1 cellular context compared by ENCODE assay signal in genomic region chr13:51584731-51585191, GRCh38.
TF ChIP-seq lines count a peak whose summit lies in the region.

No MANE protein-coding gene starts in this region.

TF ChIP-seq in HepG2, 621 proteins besides CTCF, POLR2A, EP300 and RAD21 (continued from another document and continues in another):
- TF ChIP-seq, protein P1, sequence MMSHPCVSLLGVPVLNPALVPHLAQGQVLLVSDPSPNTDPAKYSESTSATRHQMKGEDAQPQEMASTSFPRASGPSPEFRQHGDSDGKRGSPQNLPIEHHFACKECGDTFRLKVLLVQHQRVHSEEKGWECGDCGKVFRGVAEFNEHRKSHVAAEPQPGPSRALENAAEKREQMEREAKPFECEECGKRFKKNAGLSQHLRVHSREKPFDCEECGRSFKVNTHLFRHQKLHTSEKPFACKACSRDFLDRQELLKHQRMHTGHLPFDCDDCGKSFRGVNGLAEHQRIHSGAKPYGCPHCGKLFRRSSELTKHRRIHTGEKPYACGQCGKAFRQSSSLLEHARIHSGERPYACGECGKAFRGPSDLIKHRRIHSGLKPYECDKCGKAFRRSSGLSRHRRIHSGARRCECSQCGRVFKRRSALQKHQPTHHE (CRISPR knock-in tag; IDR thresholded peaks at IDR 0.05; ENCODE audit: borderline replicate concordance), result no peak; the same call in 1 of the 2 replicates
- TF ChIP-seq, protein P2, sequence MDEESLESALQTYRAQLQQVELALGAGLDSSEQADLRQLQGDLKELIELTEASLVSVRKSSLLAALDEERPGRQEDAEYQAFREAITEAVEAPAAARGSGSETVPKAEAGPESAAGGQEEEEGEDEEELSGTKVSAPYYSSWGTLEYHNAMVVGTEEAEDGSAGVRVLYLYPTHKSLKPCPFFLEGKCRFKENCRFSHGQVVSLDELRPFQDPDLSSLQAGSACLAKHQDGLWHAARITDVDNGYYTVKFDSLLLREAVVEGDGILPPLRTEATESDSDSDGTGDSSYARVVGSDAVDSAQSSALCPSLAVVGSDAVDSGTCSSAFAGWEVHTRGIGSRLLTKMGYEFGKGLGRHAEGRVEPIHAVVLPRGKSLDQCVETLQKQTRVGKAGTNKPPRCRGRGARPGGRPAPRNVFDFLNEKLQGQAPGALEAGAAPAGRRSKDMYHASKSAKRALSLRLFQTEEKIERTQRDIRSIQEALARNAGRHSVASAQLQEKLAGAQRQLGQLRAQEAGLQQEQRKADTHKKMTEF (CRISPR knock-in tag; IDR thresholded peaks at IDR 0.05), result no peak
- 0 out of 2 replicates have a peak, but pooled peaks have one; percentile 5 for TF ChIP-seq ZNF616 (CRISPR knock-in tag; IDR thresholded peaks at IDR 0.05; ENCODE audit: low read depth)
- no peak for TF ChIP-seq NFATC3 (CRISPR knock-in tag; IDR thresholded peaks at IDR 0.05)
- TF ChIP-seq SAP130 (CRISPR knock-in tag; IDR thresholded peaks at IDR 0.05; ENCODE audit: low read depth), result peak; percentile 77
- 0 out of 2 replicates have a peak, but pooled peaks have one; percentile 51 for TF ChIP-seq ZNF790 (CRISPR knock-in tag; IDR thresholded peaks at IDR 0.05; ENCODE audit: borderline replicate concordance)
- peak; percentile 72 for TF ChIP-seq ZNF234 (CRISPR knock-in tag; conservative IDR thresholded peaks at IDR 0.05)
- TF ChIP-seq ZNF780A (CRISPR knock-in tag; IDR thresholded peaks at IDR 0.05), result 0 out of 2 replicates have a peak, but pooled peaks have one; percentile 34
- TF ChIP-seq GMEB1 (CRISPR knock-in tag; IDR thresholded peaks at IDR 0.05; ENCODE audit: borderline replicate concordance), result no peak; the same call in 1 of the 2 replicates
- TF ChIP-seq ZNF138 (CRISPR knock-in tag; IDR thresholded peaks at IDR 0.05; ENCODE audit: low read depth), result no peak
- TF ChIP-seq ZNF414 (CRISPR knock-in tag; IDR thresholded peaks at IDR 0.05), result 0 out of 2 replicates have a peak, but pooled peaks have one; percentile 16
- peak; percentile 83 for TF ChIP-seq HNF4A (CRISPR knock-in tag; IDR thresholded peaks at IDR 0.05)
- no peak for TF ChIP-seq TAF15 (IDR thresholded peaks at IDR 0.05; ENCODE audit: low read depth, low read length, poor library complexity, severe bottlenecking)
- TF ChIP-seq HNRNPL (IDR thresholded peaks at IDR 0.05; ENCODE audit: low read depth, low read length), result 0 out of 2 replicates have a peak, but pooled peaks have one; percentile 19
- TF ChIP-seq, protein P3, sequence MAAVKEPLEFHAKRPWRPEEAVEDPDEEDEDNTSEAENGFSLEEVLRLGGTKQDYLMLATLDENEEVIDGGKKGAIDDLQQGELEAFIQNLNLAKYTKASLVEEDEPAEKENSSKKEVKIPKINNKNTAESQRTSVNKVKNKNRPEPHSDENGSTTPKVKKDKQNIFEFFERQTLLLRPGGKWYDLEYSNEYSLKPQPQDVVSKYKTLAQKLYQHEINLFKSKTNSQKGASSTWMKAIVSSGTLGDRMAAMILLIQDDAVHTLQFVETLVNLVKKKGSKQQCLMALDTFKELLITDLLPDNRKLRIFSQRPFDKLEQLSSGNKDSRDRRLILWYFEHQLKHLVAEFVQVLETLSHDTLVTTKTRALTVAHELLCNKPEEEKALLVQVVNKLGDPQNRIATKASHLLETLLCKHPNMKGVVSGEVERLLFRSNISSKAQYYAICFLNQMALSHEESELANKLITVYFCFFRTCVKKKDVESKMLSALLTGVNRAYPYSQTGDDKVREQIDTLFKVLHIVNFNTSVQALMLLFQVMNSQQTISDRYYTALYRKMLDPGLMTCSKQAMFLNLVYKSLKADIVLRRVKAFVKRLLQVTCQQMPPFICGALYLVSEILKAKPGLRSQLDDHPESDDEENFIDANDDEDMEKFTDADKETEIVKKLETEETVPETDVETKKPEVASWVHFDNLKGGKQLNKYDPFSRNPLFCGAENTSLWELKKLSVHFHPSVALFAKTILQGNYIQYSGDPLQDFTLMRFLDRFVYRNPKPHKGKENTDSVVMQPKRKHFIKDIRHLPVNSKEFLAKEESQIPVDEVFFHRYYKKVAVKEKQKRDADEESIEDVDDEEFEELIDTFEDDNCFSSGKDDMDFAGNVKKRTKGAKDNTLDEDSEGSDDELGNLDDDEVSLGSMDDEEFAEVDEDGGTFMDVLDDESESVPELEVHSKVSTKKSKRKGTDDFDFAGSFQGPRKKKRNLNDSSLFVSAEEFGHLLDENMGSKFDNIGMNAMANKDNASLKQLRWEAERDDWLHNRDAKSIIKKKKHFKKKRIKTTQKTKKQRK (IDR thresholded peaks at IDR 0.05; ENCODE audit: low read length), result no peak
- TF ChIP-seq, protein P4, sequence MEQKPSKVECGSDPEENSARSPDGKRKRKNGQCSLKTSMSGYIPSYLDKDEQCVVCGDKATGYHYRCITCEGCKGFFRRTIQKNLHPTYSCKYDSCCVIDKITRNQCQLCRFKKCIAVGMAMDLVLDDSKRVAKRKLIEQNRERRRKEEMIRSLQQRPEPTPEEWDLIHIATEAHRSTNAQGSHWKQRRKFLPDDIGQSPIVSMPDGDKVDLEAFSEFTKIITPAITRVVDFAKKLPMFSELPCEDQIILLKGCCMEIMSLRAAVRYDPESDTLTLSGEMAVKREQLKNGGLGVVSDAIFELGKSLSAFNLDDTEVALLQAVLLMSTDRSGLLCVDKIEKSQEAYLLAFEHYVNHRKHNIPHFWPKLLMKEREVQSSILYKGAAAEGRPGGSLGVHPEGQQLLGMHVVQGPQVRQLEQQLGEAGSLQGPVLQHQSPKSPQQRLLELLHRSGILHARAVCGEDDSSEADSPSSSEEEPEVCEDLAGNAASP (CRISPR knock-in tag; IDR thresholded peaks at IDR 0.05; ENCODE audit: borderline replicate concordance), result no peak
- 0 out of 2 replicates have a peak, but pooled peaks have one; percentile 81 for TF ChIP-seq SRY (CRISPR knock-in tag; IDR thresholded peaks at IDR 0.05)
- TF ChIP-seq, protein P5, sequence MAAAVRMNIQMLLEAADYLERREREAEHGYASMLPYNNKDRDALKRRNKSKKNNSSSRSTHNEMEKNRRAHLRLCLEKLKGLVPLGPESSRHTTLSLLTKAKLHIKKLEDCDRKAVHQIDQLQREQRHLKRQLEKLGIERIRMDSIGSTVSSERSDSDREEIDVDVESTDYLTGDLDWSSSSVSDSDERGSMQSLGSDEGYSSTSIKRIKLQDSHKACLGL (CRISPR knock-in tag; IDR thresholded peaks at IDR 0.05), result peak; percentile 79
- peak; percentile 6; the same call in 1 of the 2 replicates for TF ChIP-seq RARA (CRISPR knock-in tag; IDR thresholded peaks at IDR 0.05)
- TF ChIP-seq ZNF318 (CRISPR knock-in tag; IDR thresholded peaks at IDR 0.05), result no peak
- no peak for TF ChIP-seq CREM (IDR thresholded peaks at IDR 0.05)
- TF ChIP-seq CREM (CRISPR knock-in tag; IDR thresholded peaks at IDR 0.05), result no peak
- TF ChIP-seq TOE1 (CRISPR knock-in tag; IDR thresholded peaks at IDR 0.05), result no peak
- peak; percentile 78 for TF ChIP-seq ZNF687 (CRISPR knock-in tag; IDR thresholded peaks at IDR 0.05)
- no peak for TF ChIP-seq GZF1 (CRISPR knock-in tag; IDR thresholded peaks at IDR 0.05)
- no peak for TF ChIP-seq ZNF20 (CRISPR knock-in tag; IDR thresholded peaks at IDR 0.05)
- 0 out of 2 replicates have a peak, but pooled peaks have one; percentile 13 for TF ChIP-seq ZNF441 (CRISPR knock-in tag; IDR thresholded peaks at IDR 0.05; ENCODE audit: borderline replicate concordance)
- TF ChIP-seq ZNF543 (CRISPR knock-in tag; IDR thresholded peaks at IDR 0.05), result no peak
